1 cellular context compared by ENCODE assay signal in genomic region chr17:59786536-59787319, GRCh38.
A peak's percentile ranks its signal among the peaks of the same experiment; 100 is the strongest.
TF ChIP-seq lines count a peak whose summit lies in the region.

No MANE protein-coding gene starts in this region.

TF ChIP-seq in HepG2, 621 proteins besides CTCF, POLR2A, EP300 and RAD21 (continued from another document and continues in another):
- TF ChIP-seq ARID4A (CRISPR knock-in tag; IDR thresholded peaks at IDR 0.05; ENCODE audit: borderline replicate concordance): peak; percentile 86; the same call in 1 of the 2 replicates
- TF ChIP-seq HHEX (CRISPR knock-in tag; IDR thresholded peaks at IDR 0.05): peak; percentile 48
- TF ChIP-seq FOXA1 (IDR thresholded peaks at IDR 0.05): no peak
- TF ChIP-seq FOXA1 (CRISPR knock-in tag; IDR thresholded peaks at IDR 0.05): peak; percentile 79
- peak; percentile 92 for TF ChIP-seq HDAC1 (CRISPR knock-in tag; IDR thresholded peaks at IDR 0.05)
- TF ChIP-seq NONO (IDR thresholded peaks at IDR 0.05): no peak
- peak; percentile 55; the same call in 1 of the 2 replicates for TF ChIP-seq NONO (CRISPR knock-in tag; conservative IDR thresholded peaks at IDR 0.05)
- TF ChIP-seq NFYC (CRISPR knock-in tag; IDR thresholded peaks at IDR 0.05): peak; percentile 64
- peak; percentile 91 for TF ChIP-seq MED13 (CRISPR knock-in tag; IDR thresholded peaks at IDR 0.05)
- peak; percentile 89 for TF ChIP-seq ZBTB26 (CRISPR knock-in tag; IDR thresholded peaks at IDR 0.05; ENCODE audit: borderline replicate concordance)
- peak; percentile 96 for TF ChIP-seq ZNF792 (CRISPR knock-in tag; IDR thresholded peaks at IDR 0.05)
- TF ChIP-seq ZNF747 (CRISPR knock-in tag; IDR thresholded peaks at IDR 0.05; ENCODE audit: borderline replicate concordance): peak; percentile 87; the same call in 1 of the 2 replicates
- TF ChIP-seq ZSCAN22 (CRISPR knock-in tag; IDR thresholded peaks at IDR 0.05): peak; percentile 69; the same call in 1 of the 2 replicates
- no peak for TF ChIP-seq PRPF4 (IDR thresholded peaks at IDR 0.05; ENCODE audit: low read depth, low read length, poor library complexity, severe bottlenecking)
- peak; percentile 12; the same call in 1 of the 2 replicates for TF ChIP-seq SMARCC2 (IDR thresholded peaks at IDR 0.05)
- TF ChIP-seq, protein P1, sequence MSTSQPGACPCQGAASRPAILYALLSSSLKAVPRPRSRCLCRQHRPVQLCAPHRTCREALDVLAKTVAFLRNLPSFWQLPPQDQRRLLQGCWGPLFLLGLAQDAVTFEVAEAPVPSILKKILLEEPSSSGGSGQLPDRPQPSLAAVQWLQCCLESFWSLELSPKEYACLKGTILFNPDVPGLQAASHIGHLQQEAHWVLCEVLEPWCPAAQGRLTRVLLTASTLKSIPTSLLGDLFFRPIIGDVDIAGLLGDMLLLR (CRISPR knock-in tag; IDR thresholded peaks at IDR 0.05): no peak
- TF ChIP-seq, protein P2, sequence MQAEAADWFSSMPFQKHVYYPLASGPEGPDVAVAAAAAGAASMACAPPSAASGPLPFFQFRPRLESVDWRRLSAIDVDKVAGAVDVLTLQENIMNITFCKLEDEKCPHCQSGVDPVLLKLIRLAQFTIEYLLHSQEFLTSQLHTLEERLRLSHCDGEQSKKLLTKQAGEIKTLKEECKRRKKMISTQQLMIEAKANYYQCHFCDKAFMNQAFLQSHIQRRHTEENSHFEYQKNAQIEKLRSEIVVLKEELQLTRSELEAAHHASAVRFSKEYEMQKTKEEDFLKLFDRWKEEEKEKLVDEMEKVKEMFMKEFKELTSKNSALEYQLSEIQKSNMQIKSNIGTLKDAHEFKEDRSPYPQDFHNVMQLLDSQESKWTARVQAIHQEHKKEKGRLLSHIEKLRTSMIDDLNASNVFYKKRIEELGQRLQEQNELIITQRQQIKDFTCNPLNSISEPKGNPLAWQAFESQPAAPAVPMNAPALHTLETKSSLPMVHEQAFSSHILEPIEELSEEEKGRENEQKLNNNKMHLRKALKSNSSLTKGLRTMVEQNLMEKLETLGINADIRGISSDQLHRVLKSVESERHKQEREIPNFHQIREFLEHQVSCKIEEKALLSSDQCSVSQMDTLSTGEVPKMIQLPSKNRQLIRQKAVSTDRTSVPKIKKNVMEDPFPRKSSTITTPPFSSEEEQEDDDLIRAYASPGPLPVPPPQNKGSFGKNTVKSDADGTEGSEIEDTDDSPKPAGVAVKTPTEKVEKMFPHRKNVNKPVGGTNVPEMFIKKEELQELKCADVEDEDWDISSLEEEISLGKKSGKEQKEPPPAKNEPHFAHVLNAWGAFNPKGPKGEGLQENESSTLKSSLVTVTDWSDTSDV (CRISPR knock-in tag; IDR thresholded peaks at IDR 0.05): no peak
- TF ChIP-seq LBX2 (CRISPR knock-in tag; IDR thresholded peaks at IDR 0.05; ENCODE audit: borderline replicate concordance): no peak
- TF ChIP-seq ZNF34 (CRISPR knock-in tag; IDR thresholded peaks at IDR 0.05; ENCODE audit: borderline replicate concordance): peak; percentile 89; the same call in 1 of the 2 replicates
- peak; percentile 97; the same call in 1 of the 2 replicates for TF ChIP-seq CBX5 (CRISPR knock-in tag; IDR thresholded peaks at IDR 0.05; ENCODE audit: borderline replicate concordance)
- TF ChIP-seq DBP (CRISPR knock-in tag; IDR thresholded peaks at IDR 0.05; ENCODE audit: not compliant biosample characterization): peak; percentile 27
- TF ChIP-seq, protein P3, sequence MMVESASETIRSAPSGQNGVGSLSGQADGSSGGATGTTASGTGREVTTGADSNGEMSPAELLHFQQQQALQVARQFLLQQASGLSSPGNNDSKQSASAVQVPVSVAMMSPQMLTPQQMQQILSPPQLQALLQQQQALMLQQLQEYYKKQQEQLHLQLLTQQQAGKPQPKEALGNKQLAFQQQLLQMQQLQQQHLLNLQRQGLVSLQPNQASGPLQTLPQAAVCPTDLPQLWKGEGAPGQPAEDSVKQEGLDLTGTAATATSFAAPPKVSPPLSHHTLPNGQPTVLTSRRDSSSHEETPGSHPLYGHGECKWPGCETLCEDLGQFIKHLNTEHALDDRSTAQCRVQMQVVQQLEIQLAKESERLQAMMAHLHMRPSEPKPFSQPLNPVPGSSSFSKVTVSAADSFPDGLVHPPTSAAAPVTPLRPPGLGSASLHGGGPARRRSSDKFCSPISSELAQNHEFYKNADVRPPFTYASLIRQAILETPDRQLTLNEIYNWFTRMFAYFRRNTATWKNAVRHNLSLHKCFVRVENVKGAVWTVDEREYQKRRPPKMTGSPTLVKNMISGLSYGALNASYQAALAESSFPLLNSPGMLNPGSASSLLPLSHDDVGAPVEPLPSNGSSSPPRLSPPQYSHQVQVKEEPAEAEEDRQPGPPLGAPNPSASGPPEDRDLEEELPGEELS (CRISPR knock-in tag; IDR thresholded peaks at IDR 0.05): peak; percentile 97
- TF ChIP-seq ZNF326 (CRISPR knock-in tag; IDR thresholded peaks at IDR 0.05; ENCODE audit: borderline replicate concordance): no peak
- TF ChIP-seq IRF9 (CRISPR knock-in tag; IDR thresholded peaks at IDR 0.05; ENCODE audit: borderline replicate concordance): no peak; the same call in 1 of the 2 replicates
- TF ChIP-seq ZIK1 (CRISPR knock-in tag; IDR thresholded peaks at IDR 0.05; ENCODE audit: borderline replicate concordance, low read depth): 0 out of 2 replicates have a peak, but pooled peaks have one; percentile 73
- TF ChIP-seq MATR3 (CRISPR knock-in tag; IDR thresholded peaks at IDR 0.05): no peak
- peak; percentile 97 for TF ChIP-seq SP140L (CRISPR knock-in tag; IDR thresholded peaks at IDR 0.05; ENCODE audit: borderline replicate concordance)
- TF ChIP-seq ZNF160 (CRISPR knock-in tag; IDR thresholded peaks at IDR 0.05): peak; percentile 82; the same call in 1 of the 2 replicates
- TF ChIP-seq ZNF343 (CRISPR knock-in tag; IDR thresholded peaks at IDR 0.05): 0 out of 2 replicates have a peak, but pooled peaks have one; percentile 62
- TF ChIP-seq ZNF788 (CRISPR knock-in tag; IDR thresholded peaks at IDR 0.05; ENCODE audit: borderline replicate concordance): peak; percentile 84; the same call in 1 of the 2 replicates
- peak; percentile 98 for TF ChIP-seq PAXIP1 (CRISPR knock-in tag; conservative IDR thresholded peaks at IDR 0.05)
- TF ChIP-seq, protein P4, sequence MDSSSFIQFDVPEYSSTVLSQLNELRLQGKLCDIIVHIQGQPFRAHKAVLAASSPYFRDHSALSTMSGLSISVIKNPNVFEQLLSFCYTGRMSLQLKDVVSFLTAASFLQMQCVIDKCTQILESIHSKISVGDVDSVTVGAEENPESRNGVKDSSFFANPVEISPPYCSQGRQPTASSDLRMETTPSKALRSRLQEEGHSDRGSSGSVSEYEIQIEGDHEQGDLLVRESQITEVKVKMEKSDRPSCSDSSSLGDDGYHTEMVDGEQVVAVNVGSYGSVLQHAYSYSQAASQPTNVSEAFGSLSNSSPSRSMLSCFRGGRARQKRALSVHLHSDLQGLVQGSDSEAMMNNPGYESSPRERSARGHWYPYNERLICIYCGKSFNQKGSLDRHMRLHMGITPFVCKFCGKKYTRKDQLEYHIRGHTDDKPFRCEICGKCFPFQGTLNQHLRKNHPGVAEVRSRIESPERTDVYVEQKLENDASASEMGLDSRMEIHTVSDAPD (CRISPR knock-in tag; IDR thresholded peaks at IDR 0.05): peak; percentile 93
- TF ChIP-seq ZNF382 (CRISPR knock-in tag; IDR thresholded peaks at IDR 0.05; ENCODE audit: borderline replicate concordance): no peak
- TF ChIP-seq ZFYVE20 (CRISPR knock-in tag; IDR thresholded peaks at IDR 0.05; ENCODE audit: borderline replicate concordance, low read depth): no peak
- peak; percentile 82; the same call in 1 of the 2 replicates for TF ChIP-seq ZNF556 (CRISPR knock-in tag; IDR thresholded peaks at IDR 0.05; ENCODE audit: borderline replicate concordance)
- TF ChIP-seq RARG (CRISPR knock-in tag; IDR thresholded peaks at IDR 0.05; ENCODE audit: low read depth): 0 out of 2 replicates have a peak, but pooled peaks have one; percentile 83
- TF ChIP-seq, protein P5, sequence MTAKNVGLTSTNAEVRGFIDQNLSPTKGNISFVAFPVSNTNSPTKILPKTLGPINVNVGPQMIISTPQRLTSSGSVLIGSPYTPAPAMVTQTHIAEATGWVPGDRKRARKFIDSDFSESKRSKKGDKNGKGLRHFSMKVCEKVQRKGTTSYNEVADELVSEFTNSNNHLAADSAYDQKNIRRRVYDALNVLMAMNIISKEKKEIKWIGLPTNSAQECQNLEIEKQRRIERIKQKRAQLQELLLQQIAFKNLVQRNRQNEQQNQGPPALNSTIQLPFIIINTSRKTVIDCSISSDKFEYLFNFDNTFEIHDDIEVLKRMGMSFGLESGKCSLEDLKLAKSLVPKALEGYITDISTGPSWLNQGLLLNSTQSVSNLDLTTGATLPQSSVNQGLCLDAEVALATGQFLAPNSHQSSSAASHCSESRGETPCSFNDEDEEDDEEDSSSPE (CRISPR knock-in tag; IDR thresholded peaks at IDR 0.05): peak; percentile 66
- TF ChIP-seq RELA (CRISPR knock-in tag; IDR thresholded peaks at IDR 0.05): peak; percentile 99
- peak; percentile 98 for TF ChIP-seq JUND (CRISPR knock-in tag; IDR thresholded peaks at IDR 0.05)
- 0 out of 2 replicates have a peak, but pooled peaks have one; percentile 51 for TF ChIP-seq ZNF253 (CRISPR knock-in tag; IDR thresholded peaks at IDR 0.05; ENCODE audit: borderline replicate concordance)
- TF ChIP-seq IKZF1 (IDR thresholded peaks at IDR 0.05): no peak
- TF ChIP-seq SIX1 (CRISPR knock-in tag; IDR thresholded peaks at IDR 0.05; ENCODE audit: borderline replicate concordance): peak; percentile 75; the same call in 1 of the 2 replicates
